In the genomic region with DNA sequence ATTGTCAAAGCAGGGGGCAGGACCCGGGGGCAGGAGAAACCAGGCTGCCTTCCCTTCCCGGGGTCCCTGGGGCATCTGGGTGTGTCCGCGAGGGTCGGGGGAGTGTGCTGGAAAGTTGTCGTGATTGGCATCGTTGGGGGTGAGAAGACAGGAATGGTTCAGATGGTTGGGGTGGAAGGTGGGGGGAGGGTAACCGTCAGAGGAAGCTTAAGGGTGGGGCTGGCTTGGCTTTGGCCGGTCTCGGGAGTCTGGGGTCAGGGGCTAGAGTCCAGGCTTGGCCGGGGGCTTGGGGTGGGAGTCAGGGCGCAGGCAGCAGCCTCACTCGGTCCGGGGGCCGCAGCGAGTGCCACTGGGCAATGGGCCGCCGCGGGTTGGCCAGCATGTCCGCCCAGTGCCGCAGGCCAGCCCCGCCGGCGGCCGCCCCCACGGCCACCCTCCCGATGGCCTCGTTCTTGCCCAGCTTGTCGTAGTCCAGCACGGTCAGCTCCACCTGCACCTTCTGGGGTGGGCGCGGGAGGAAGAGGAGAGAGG, we compare ENCODE assay signal across 9 cellular contexts. TPM values are rescaled to one million over a fixed set of nuclear protein-coding genes. Genes with fewer than 3 reads are reported as not detected.
DNase-seq lines count a peak whose midpoint lies in the region; TF ChIP-seq lines count a peak whose summit lies in the region.
"Had no signal": no experiment of that assay in that cellular context is flagged by ENCODE, and none has a peak within 500 bp of the region (broad histone marks: within the 10 kb centered on the region; RNA-seq: fewer than 3 reads in every experiment).

No MANE protein-coding gene starts in this region.

- TF ChIP-seq POLR2A in testis (IDR thresholded peaks at IDR 0.05) (no peak), adrenal gland (IDR thresholded peaks at IDR 0.05) (no peak)

- TF ChIP-seq CTCF in brain microvascular endothelial cell (IDR thresholded peaks at IDR 0.05; ENCODE audit: low read depth, low read length, missing control alignments), result no peak
- TF ChIP-seq CTCF in testis (IDR thresholded peaks at IDR 0.05), result no peak
- TF ChIP-seq CTCF in GM10248 (IDR thresholded peaks at IDR 0.05; ENCODE audit: control extremely low read depth, extremely low read depth, low read depth, missing control alignments), result no peak
- no peak for TF ChIP-seq CTCF in adrenal gland (IDR thresholded peaks at IDR 0.05)

- H3K27me3 Mint-ChIP-seq in activated CD4-positive, alpha-beta T cell treated with anti-CD3 and anti-CD28 coated beads, Interleukin-2, amount 10 ng/mL, durations not matched to agents 7 days and 5 days, result peaks cover 63% of the 10 kb centered on the region
- peaks cover 23 to 44% (median 33%) of the 10 kb centered on the region in 3 donors for H3K27me3 Mint-ChIP-seq in immature natural killer cell (ENCODE audit: low read depth in 3 of 3)

- H3K27me3 ChIP-seq in brain microvascular endothelial cell (replicated peaks) (no peaks in the 10 kb centered on the region), testis (no peaks in the 10 kb centered on the region), adrenal gland (peaks cover 44% of the 10 kb centered on the region)

- H3K27ac Mint-ChIP-seq in activated CD4-positive, alpha-beta T cell treated with anti-CD3 and anti-CD28 coated beads, Interleukin-2, amount 10 ng/mL, durations not matched to agents 7 days and 5 days, result no peak overlapping the region
- H3K27ac Mint-ChIP-seq in immature natural killer cell, result peak overlapping the region in 1 of 6 donors; percentile 9

- DNase-seq in activated CD4-positive, alpha-beta T cell treated with anti-CD3 and anti-CD28 coated beads, Interleukin-2, amount 10 ng/mL, durations not matched to agents 7 days and 5 days, result no peak
- DNase-seq in activated CD4-positive, alpha-beta T cell treated with anti-CD3 and anti-CD28 coated beads for 48 hours, result no peak
- DNase-seq in brain microvascular endothelial cell (no peak), immature natural killer cell (no peak), testis (no peak), GM03348 (ENCODE audit: low spot score) (no peak), GM10248 (ENCODE audit: extremely low spot score) (no peak), adrenal gland (no peak)
- DNase-seq: AML-193 had no signal

- CTCF ChIA-PET in activated CD4-positive, alpha-beta T cell treated with anti-CD3 and anti-CD28 coated beads, Interleukin-2, amount 10 ng/mL, durations not matched to agents 7 days and 5 days (lab: Charles Lee), result interaction anchor here (0.6 to 2.0 kb wide), 4 partner anchors 13 to 303 kb away, joined by 3 to 7 read pairs (median 3); a partner anchor contains a TSS
- CTCF ChIA-PET in GM10248 (lab: Yijun Ruan, JAX), result interaction anchor here (1.1 to 3.3 kb wide), 2 partner anchors 13 to 295 kb away, joined by 3 to 18 read pairs; no protein-coding TSS in a partner anchor

- H3K4me1 Mint-ChIP-seq in activated CD4-positive, alpha-beta T cell treated with anti-CD3 and anti-CD28 coated beads, Interleukin-2, amount 10 ng/mL, durations not matched to agents 7 days and 5 days, result peaks cover 19% of the 10 kb centered on the region
- peaks cover 10 to 14% of the 10 kb centered on the region in 2 donors for H3K4me1 Mint-ChIP-seq in immature natural killer cell

- peak overlapping the region; percentile 50 for H3K4me3 ChIP-seq in brain microvascular endothelial cell (ENCODE audit: low read depth, low read length)
- peak overlapping the region; percentile 39 to 54 for H3K4me3 ChIP-seq in testis
- peak overlapping the region in 1 of 4 donors; percentile 52 for H3K4me3 ChIP-seq in adrenal gland

- H3K27ac ChIP-seq in brain microvascular endothelial cell (no peak overlapping the region), testis (no peak overlapping the region), adrenal gland (peak overlapping the region in 1 of 5 donors; percentile 21)

- H3K9me3 ChIP-seq in testis (no peaks in the 10 kb centered on the region), adrenal gland (replicated peaks in 1 of 3) (no peaks in the 10 kb centered on the region)

- H3K36me3 ChIP-seq in brain microvascular endothelial cell (replicated peaks) (no peaks in the 10 kb centered on the region), testis (ENCODE audit: low read depth, missing control alignments) (no peaks in the 10 kb centered on the region), adrenal gland (replicated peaks in 1 of 2) (no peaks in the 10 kb centered on the region)

- 1 to 2% methylated on average over 20 to 32 of the region's 32 CpGs for WGBS in testis, 2 donors
- WGBS in adrenal gland, 4 donors, result 2 to 5% (median 3%) methylated on average over 12 to 32 of the region's 32 CpGs

- peaks cover 9% of the 10 kb centered on the region for H3K9me3 Mint-ChIP-seq in activated CD4-positive, alpha-beta T cell treated with anti-CD3 and anti-CD28 coated beads, Interleukin-2, amount 10 ng/mL, durations not matched to agents 7 days and 5 days
- H3K9me3 Mint-ChIP-seq in immature natural killer cell, result peaks cover 0 to 4% (median 0%) of the 10 kb centered on the region in 6 donors

- H3K4me1 ChIP-seq in testis (peaks cover 4% of the 10 kb centered on the region), adrenal gland (replicated peaks in 1 of 2) (peaks cover 3 to 7% of the 10 kb centered on the region in 2 donors)

- POLR2A ChIA-PET in activated CD4-positive, alpha-beta T cell treated with anti-CD3 and anti-CD28 coated beads, Interleukin-2, amount 10 ng/mL, durations not matched to agents 7 days and 5 days (lab: Charles Lee), result no interaction called here
- POLR2A ChIA-PET in GM10248 (lab: Yijun Ruan, JAX), result no interaction called here

- H3K4me3 Mint-ChIP-seq in activated CD4-positive, alpha-beta T cell treated with anti-CD3 and anti-CD28 coated beads, Interleukin-2, amount 10 ng/mL, durations not matched to agents 7 days and 5 days, result peak overlapping the region; percentile 57
- H3K4me3 Mint-ChIP-seq in immature natural killer cell, result peak overlapping the region; percentile 69 to 75 (median 75)

- in situ Hi-C loops in brain microvascular endothelial cell (cut with HindIII; ENCODE audit: low pct_ligation_motif_present, low sequenced_read_pairs), result loop anchor here (10.0 kb wide), 1 partner anchor 58 kb away; a partner anchor contains a TSS

- intact Hi-C loops in testis (cut with DNase I; ENCODE audit: low total_unique reads), result no loop called here
- intact Hi-C loops in adrenal gland (cut with DNase I), result no loop called here

- no peaks in the 10 kb centered on the region for H3K36me3 Mint-ChIP-seq in activated CD4-positive, alpha-beta T cell treated with anti-CD3 and anti-CD28 coated beads, Interleukin-2, amount 10 ng/mL, durations not matched to agents 7 days and 5 days (ENCODE audit: low read depth)
- H3K36me3 Mint-ChIP-seq in immature natural killer cell, result no peaks in the 10 kb centered on the region

RNA-seq across cellular contexts. Expression of a gene that starts 6.8 kb away (rescaled TPM):
- total RNA-seq in activated CD4-positive, alpha-beta T cell treated with anti-CD3 and anti-CD28 coated beads, Interleukin-2, amount 10 ng/mL, durations not matched to agents 7 days and 5 days, result not detected
- not detected for polyA plus RNA-seq in immature natural killer cell
- 100 to 1,000 TPM in 1 of 2 donors, 10 to 100 TPM in 1; 69.9 to 102 TPM for total RNA-seq in testis
- polyA plus RNA-seq in testis (ENCODE audit: insufficient read depth, low read depth, low replicate concordance), result 173 TPM
- 1 to 10 TPM; 2.1 to 5.8 (median 3.6) TPM for total RNA-seq in adrenal gland
- 1 to 10 TPM; 2.1 to 4.5 (median 3.9) TPM for polyA plus RNA-seq in adrenal gland

RNA-seq across cellular contexts. Expression of a gene that starts 6.8 kb away (rescaled TPM):
- total RNA-seq in activated CD4-positive, alpha-beta T cell treated with anti-CD3 and anti-CD28 coated beads, Interleukin-2, amount 10 ng/mL, durations not matched to agents 7 days and 5 days, result under 1 TPM in 1 of 2 experiments, not detected in 1; 0.17 TPM
- polyA plus RNA-seq in immature natural killer cell (under 1 TPM in 2 of 3 donors, not detected in 1; 0.55 to 0.96 TPM), testis (ENCODE audit: insufficient read depth, low read depth, low replicate concordance) (11.7 TPM), adrenal gland (10 to 100 TPM; 19.5 to 52.0 (median 22.1) TPM)
- total RNA-seq in testis (1 to 10 TPM; 1.6 to 5.0 TPM), adrenal gland (10 to 100 TPM in 2 of 8 donors, 1 to 10 TPM in 2, under 1 TPM in 1, not detected in 3; 0.07 to 12.1 (median 5.9) TPM)

RNA-seq across cellular contexts. Expression of a gene that starts 15.7 kb away (rescaled TPM):
- not detected for total RNA-seq in activated CD4-positive, alpha-beta T cell treated with anti-CD3 and anti-CD28 coated beads, Interleukin-2, amount 10 ng/mL, durations not matched to agents 7 days and 5 days
- 1 to 10 TPM in 1 of 3 donors, not detected in 2; 1.5 TPM for polyA plus RNA-seq in immature natural killer cell
- total RNA-seq in testis, result 10 to 100 TPM; 14.2 to 30.3 TPM
- polyA plus RNA-seq in testis (ENCODE audit: insufficient read depth, low read depth, low replicate concordance), result 20.8 TPM
- 10 to 100 TPM in 1 of 8 donors, 1 to 10 TPM in 1, not detected in 6; 9.7 to 20.5 TPM for total RNA-seq in adrenal gland
- polyA plus RNA-seq in adrenal gland, result 10 to 100 TPM in 2 of 3 donors, under 1 TPM in 1; 0.51 to 25.3 (median 24.4) TPM

RNA-seq across cellular contexts. Expression of a gene that starts 24.2 kb away (rescaled TPM):
- under 1 TPM in 1 of 2 experiments, not detected in 1; 0.32 TPM for total RNA-seq in activated CD4-positive, alpha-beta T cell treated with anti-CD3 and anti-CD28 coated beads, Interleukin-2, amount 10 ng/mL, durations not matched to agents 7 days and 5 days
- polyA plus RNA-seq in immature natural killer cell (not detected), testis (ENCODE audit: insufficient read depth, low read depth, low replicate concordance) (84.0 TPM), adrenal gland (1 to 10 TPM in 1 of 3 donors, under 1 TPM in 1, not detected in 1; 0.48 to 2.5 TPM)
- total RNA-seq in testis (10 to 100 TPM; 13.0 to 14.5 TPM), adrenal gland (10 to 100 TPM in 1 of 8 donors, under 1 TPM in 4, not detected in 3; 0.36 to 11.1 (median 0.84) TPM)

RNA-seq across cellular contexts. Expression of a gene that starts 36.0 kb away (rescaled TPM):
- not detected for total RNA-seq in activated CD4-positive, alpha-beta T cell treated with anti-CD3 and anti-CD28 coated beads, Interleukin-2, amount 10 ng/mL, durations not matched to agents 7 days and 5 days
- polyA plus RNA-seq in immature natural killer cell, result not detected
- 10 to 100 TPM in 1 of 2 donors, 1 to 10 TPM in 1; 6.0 to 11.3 TPM for total RNA-seq in testis
- 1.6 TPM for polyA plus RNA-seq in testis (ENCODE audit: insufficient read depth, low read depth, low replicate concordance)
- total RNA-seq in adrenal gland, result 10 to 100 TPM; 42.8 to 93.8 (median 52.9) TPM
- polyA plus RNA-seq in adrenal gland, result 10 to 100 TPM; 30.1 to 54.9 (median 34.9) TPM

Comparison
In these comparisons a context has a peak if more than half of its experiments do, and no peak if none do; other contexts are left out.
1. RNA of a gene that starts 6.8 kb away (total RNA-seq): 69.9 to 102 TPM in testis; 2.1 to 5.8 TPM in adrenal gland and not detected in activated CD4-positive, alpha-beta T cell treated with anti-CD3 and anti-CD28 coated beads, Interleukin-2, amount 10 ng/mL, durations not matched to agents 7 days and 5 days; every median in the first group is over 10 times any median in the second.